In genomic region chr9:94758031-94758430, GRCh38 we compare ENCODE assay signal across 24 cellular contexts.
"Had no signal": no experiment of that assay in that cellular context is flagged by ENCODE, and none has a peak within 500 bp of the region (broad histone marks: within the 10 kb centered on the region; RNA-seq: fewer than 3 reads in every experiment).

No MANE protein-coding gene starts in this region.

- H3K4me1 ChIP-seq: right lobe of liver, stomach, uterus had no signal

- ATAC-seq: activated T-cell treated with anti-CD3 and anti-CD28 coated beads, Interleukin-2, amount 50 U/mL, for 4 hours; effector memory CD8-positive, alpha-beta T cell; esophagus mucosa; left ventricle myocardium superior; right lobe of liver; stimulated activated memory B cell treated with anti-CD40 and anti-IgM and Interleukin-4, amounts not matched to agents 10 μg/mL and 1 μg/mL and 100 μg/mL, for 72 hours had no signal

- H3K27me3 ChIP-seq: right lobe of liver, stomach, uterus had no signal

- DNase-seq: activated CD4-positive, alpha-beta T cell treated with anti-CD3 and anti-CD28 coated beads for 4 hours; activated CD4-positive, alpha-beta T cell treated with anti-CD3 and anti-CD28 coated beads, Interleukin-2, amount 50 U/mL, for 48 hours; activated CD4-positive, CD25-positive, alpha-beta regulatory T cell; activated CD8-positive, alpha-beta memory T cell treated with anti-CD3 and anti-CD28 coated beads, Interleukin-2, amount 50 U/mL, for 48 hours; activated naive CD4-positive, alpha-beta T cell treated with Interleukin-2 at 50 U/mL for 16 hours; activated naive CD8-positive, alpha-beta T cell treated with anti-CD3 and anti-CD28 coated beads, Interleukin-2, amount 10 ng/mL, durations not matched to agents 7 days and 5 days; activated T-cell treated with anti-CD3 and anti-CD28 coated beads, Interleukin-2, amount 50 U/mL, for 4 hours; amniotic stem cell; dermis blood vessel endothelial cell; effector memory CD8-positive, alpha-beta T cell; foreskin melanocyte; glutamatergic neuron; hypothalamus; left ventricle myocardium superior; mammary epithelial cell; nucleus accumbens; right lobe of liver; stomach; T-helper 2 cell; trophoblast cell; uterus had no signal

- H3K4me3 ChIP-seq: right lobe of liver, skin epidermis, stomach, uterus had no signal

- H3K9me3 ChIP-seq: right lobe of liver, stomach, uterus had no signal

- H3K36me3 ChIP-seq: right lobe of liver, uterus had no signal

- H3K27ac ChIP-seq: right lobe of liver, stomach, uterus had no signal
